In the genomic region with DNA sequence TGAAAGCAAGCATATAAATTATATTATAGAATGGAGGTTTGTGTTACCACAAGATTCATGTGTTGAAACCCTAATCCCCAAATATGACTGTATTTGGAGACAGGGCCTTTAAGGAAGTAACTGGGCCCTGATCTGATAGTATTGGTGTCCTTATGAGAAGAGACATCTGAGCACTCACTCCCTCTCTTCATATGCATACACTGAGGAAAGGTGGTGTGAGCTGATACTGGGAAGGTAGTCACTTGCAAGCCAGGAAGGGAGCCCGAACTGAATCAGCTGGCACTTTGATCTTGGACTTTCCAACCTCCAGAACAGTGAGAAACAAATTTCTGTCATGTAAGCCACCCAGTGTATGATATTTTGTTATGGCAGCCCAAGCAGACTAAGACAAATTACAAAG, we compare ENCODE assay signal across 1 cellular context.
TF ChIP-seq lines count a peak whose summit lies in the region.

No MANE protein-coding gene starts in this region.

TF ChIP-seq in K562, 482 proteins besides CTCF, POLR2A, EP300 and RAD21 (continued from another document and continues in another):
- TF ChIP-seq ZNF318 (IDR thresholded peaks at IDR 0.05; ENCODE audit: borderline replicate concordance in 1 of 2, low read depth in 1 of 2): no peak
- TF ChIP-seq, protein P1, sequence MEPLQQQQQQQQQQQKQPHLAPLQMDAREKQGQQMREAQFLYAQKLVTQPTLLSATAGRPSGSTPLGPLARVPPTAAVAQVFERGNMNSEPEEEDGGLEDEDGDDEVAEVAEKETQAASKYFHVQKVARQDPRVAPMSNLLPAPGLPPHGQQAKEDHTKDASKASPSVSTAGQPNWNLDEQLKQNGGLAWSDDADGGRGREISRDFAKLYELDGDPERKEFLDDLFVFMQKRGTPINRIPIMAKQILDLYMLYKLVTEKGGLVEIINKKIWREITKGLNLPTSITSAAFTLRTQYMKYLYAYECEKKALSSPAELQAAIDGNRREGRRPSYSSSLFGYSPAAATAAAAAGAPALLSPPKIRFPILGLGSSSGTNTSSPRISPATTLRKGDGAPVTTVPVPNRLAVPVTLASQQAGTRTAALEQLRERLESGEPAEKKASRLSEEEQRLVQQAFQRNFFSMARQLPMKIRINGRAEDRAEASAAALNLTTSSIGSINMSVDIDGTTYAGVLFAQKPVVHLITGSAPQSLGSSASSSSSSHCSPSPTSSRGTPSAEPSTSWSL (CRISPR knock-in tag; IDR thresholded peaks at IDR 0.05; ENCODE audit: borderline replicate concordance): no peak
- TF ChIP-seq, protein P2, sequence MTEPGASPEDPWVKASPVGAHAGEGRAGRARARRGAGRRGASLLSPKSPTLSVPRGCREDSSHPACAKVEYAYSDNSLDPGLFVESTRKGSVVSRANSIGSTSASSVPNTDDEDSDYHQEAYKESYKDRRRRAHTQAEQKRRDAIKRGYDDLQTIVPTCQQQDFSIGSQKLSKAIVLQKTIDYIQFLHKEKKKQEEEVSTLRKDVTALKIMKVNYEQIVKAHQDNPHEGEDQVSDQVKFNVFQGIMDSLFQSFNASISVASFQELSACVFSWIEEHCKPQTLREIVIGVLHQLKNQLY (CRISPR knock-in tag; conservative IDR thresholded peaks at IDR 0.05): no peak
- TF ChIP-seq STAG1 (CRISPR knock-in tag; IDR thresholded peaks at IDR 0.05; ENCODE audit: borderline replicate concordance): no peak
- TF ChIP-seq DPF2 (IDR thresholded peaks at IDR 0.05): peak; percentile 62; the same call in 1 of the 2 replicates
- 0 out of 2 replicates have a peak, but pooled peaks have one; percentile 43 for TF ChIP-seq LEF1 (IDR thresholded peaks at IDR 0.05)
- no peak for TF ChIP-seq ZNF124 (CRISPR knock-in tag; IDR thresholded peaks at IDR 0.05)
- no peak for TF ChIP-seq ZNF707 (CRISPR knock-in tag; conservative IDR thresholded peaks at IDR 0.05)
- no peak for TF ChIP-seq ZNF431 (CRISPR knock-in tag; IDR thresholded peaks at IDR 0.05)
- no peak for TF ChIP-seq HNRNPH1 (optimal IDR thresholded peaks at IDR 0.05; ENCODE audit: low read depth, low read length)
- peak; percentile 49; the same call in 1 of the 2 replicates for TF ChIP-seq SMARCA4 (IDR thresholded peaks at IDR 0.05)
- TF ChIP-seq TAL1 (IDR thresholded peaks at IDR 0.05): peak; percentile 61
- no peak for TF ChIP-seq SPI1 (IDR thresholded peaks at IDR 0.05; ENCODE audit: borderline replicate concordance, low read depth, low read length)
- TF ChIP-seq NCOR1 (IDR thresholded peaks at IDR 0.05): peak; percentile 48; the same call in 1 of the 2 replicates
- no peak for TF ChIP-seq PHB (CRISPR knock-in tag; IDR thresholded peaks at IDR 0.05)
- no peak for TF ChIP-seq CEBPG (CRISPR knock-in tag; IDR thresholded peaks at IDR 0.05)
- TF ChIP-seq CEBPG (tag; conservative IDR thresholded peaks at IDR 0.05 in 1 of 2, IDR thresholded peaks at IDR 0.05 in 1 of 2): no peak
- TF ChIP-seq SOX6 (IDR thresholded peaks at IDR 0.05): peak; percentile 28; the same call in 1 of the 2 replicates
- peak in 1 of 2 experiments; percentile 49; a peak in 1 of 4 replicates for TF ChIP-seq TRIM24 (IDR thresholded peaks at IDR 0.05)
- TF ChIP-seq ZNF639 (CRISPR knock-in tag; conservative IDR thresholded peaks at IDR 0.05 in 1 of 2, IDR thresholded peaks at IDR 0.05 in 1 of 2): peak in 1 of 2 experiments; percentile 33; a peak in 1 of 4 replicates
- no peak for TF ChIP-seq RERE (CRISPR knock-in tag; IDR thresholded peaks at IDR 0.05; ENCODE audit: borderline replicate concordance)
- no peak for TF ChIP-seq BRCA1 (IDR thresholded peaks at IDR 0.05)
- TF ChIP-seq BRCA1 (CRISPR knock-in tag; IDR thresholded peaks at IDR 0.05): no peak
- 0 out of 2 replicates have a peak, but pooled peaks have one; percentile 28 for TF ChIP-seq SMARCE1 (IDR thresholded peaks at IDR 0.05)
- TF ChIP-seq SRF (CRISPR knock-in tag; IDR thresholded peaks at IDR 0.05): no peak
- TF ChIP-seq, protein P3, sequence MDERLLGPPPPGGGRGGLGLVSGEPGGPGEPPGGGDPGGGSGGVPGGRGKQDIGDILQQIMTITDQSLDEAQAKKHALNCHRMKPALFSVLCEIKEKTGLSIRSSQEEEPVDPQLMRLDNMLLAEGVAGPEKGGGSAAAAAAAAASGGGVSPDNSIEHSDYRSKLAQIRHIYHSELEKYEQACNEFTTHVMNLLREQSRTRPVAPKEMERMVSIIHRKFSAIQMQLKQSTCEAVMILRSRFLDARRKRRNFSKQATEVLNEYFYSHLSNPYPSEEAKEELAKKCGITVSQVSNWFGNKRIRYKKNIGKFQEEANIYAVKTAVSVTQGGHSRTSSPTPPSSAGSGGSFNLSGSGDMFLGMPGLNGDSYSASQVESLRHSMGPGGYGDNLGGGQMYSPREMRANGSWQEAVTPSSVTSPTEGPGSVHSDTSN (CRISPR knock-in tag; IDR thresholded peaks at IDR 0.05; ENCODE audit: low read depth): no peak
- TF ChIP-seq, protein P3 (tag; conservative IDR thresholded peaks at IDR 0.05; ENCODE audit: low read depth): 0 out of 2 replicates have a peak, but pooled peaks have one; percentile 19
- TF ChIP-seq SMARCC2 (IDR thresholded peaks at IDR 0.05; ENCODE audit: low read depth): no peak
- peak; percentile 76 for TF ChIP-seq CBFA2T3 (IDR thresholded peaks at IDR 0.05)
- no peak for TF ChIP-seq ZNF217 (CRISPR knock-in tag; IDR thresholded peaks at IDR 0.05)
